Comparison of ENCODE assay signal across 8 cellular contexts in the genomic region with DNA sequence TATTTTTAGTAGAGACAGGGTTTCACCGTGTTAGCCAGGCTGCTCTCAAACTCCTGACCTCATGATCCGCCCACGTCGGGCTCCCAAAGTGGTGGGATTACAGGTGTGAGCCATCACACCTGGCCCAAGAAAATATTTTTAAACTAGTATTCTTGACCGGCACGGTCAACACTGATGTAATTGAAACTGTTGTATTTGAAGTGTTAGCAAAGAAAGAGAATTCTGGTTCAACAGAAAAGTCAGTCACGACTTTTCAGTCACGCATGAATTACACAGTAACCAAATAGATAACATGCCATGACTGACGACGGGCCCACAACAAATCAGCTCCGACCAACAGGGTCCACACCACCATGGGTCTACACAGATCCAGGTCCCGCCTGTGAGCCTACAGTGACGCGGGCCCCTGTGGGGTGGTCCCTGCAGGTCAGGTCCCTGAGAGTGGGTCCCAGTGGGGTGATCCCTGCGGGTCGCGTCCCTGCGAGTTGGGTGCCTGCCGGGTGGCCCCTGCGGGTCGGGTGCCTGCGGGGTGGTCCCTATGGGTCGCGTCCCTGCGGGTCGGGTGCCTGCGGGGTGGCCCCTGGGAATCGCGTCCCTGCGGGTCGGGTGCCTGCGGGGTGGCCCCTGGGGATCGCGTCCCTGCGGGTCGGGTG. TPM values are rescaled to one million over a fixed set of nuclear protein-coding genes. Genes with fewer than 3 reads are reported as not detected.
DNase-seq lines count a peak whose midpoint lies in the region; ATAC-seq and TF ChIP-seq lines count a peak whose summit lies in the region.

No MANE protein-coding gene starts in this region.

- ATAC-seq in GM18502 (IDR thresholded peaks at IDR 0.05; ENCODE audit: poor library complexity, unreplicated experiment) (no peak), GM18867 (IDR thresholded peaks at IDR 0.05; ENCODE audit: unreplicated experiment) (no peak), HG02885 (IDR thresholded peaks at IDR 0.05; ENCODE audit: poor library complexity, unreplicated experiment) (no peak)

- peak; percentile 16 for DNase-seq in COLO668 (lab: John Stamatoyannopoulos, UW; ENCODE audit: unreplicated experiment)
- DNase-seq in HT-29 (ENCODE audit: low spot score) = peak; percentile 47
- DNase-seq in activated effector memory CD4-positive, alpha-beta T cell treated with anti-CD3 and anti-CD28 coated beads, Interleukin-2, amount 50 U/mL, for 16 hours = peak; percentile 72
- DNase-seq in germinal center (ENCODE audit: low spot score) = peak; percentile 40
- DNase-seq in retinal pigment epithelial cell (ENCODE audit: low read depth) = no peak

- TF ChIP-seq CTCF in retinal pigment epithelial cell (conservative IDR thresholded peaks at IDR 0.05; ENCODE audit: low read depth, low read length) = no peak

- H3K4me3 ChIP-seq in retinal pigment epithelial cell (ENCODE audit: low read length) = peak overlapping the region; percentile 66

RNA-seq across cellular contexts. Expression of a gene that starts 1.0 kb away (rescaled TPM):
- 42.5 and 43.6 TPM in 2 replicates for total RNA-seq in HT-29 (2014; rRNA removed; shearing (Covaris generic))

RNA-seq across cellular contexts. Expression of a gene that starts 27.3 kb away (rescaled TPM):
- 4.7 and 7.0 TPM in 2 replicates for total RNA-seq in HT-29 (2014; rRNA removed; shearing (Covaris generic))

RNA-seq across cellular contexts. Expression of a gene that starts 32.2 kb away (rescaled TPM):
- 43.0 and 55.1 TPM in 2 replicates for total RNA-seq in HT-29 (2014; rRNA removed; shearing (Covaris generic))

RNA-seq across cellular contexts. Expression of a gene that starts 51.9 kb away (rescaled TPM):
- total RNA-seq in HT-29 (2014; rRNA removed; shearing (Covaris generic)) = 109 and 163 TPM in 2 replicates
